31 cellular contexts compared by ENCODE assay signal in the genomic region with DNA sequence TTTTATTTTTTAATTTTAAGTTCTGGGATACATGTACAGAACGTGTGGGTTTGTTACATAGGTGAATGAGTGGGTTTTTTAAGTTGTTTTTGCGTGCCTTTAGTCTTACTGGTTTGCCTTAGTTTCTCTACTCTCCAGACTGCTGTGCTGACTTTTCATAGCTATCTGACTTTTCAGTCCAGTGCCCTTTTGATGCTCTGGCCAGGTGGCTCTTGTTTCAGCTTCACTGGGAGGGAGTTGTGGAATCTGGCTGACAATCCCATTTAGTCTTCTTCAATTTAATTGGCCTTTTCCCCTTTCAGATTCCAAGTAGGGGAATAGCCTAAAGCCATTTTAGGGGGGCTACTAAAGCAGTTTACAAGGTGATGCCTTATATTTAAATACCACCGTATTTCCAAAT. TPM values are rescaled to one million over a fixed set of nuclear protein-coding genes. Genes with fewer than 3 reads are reported as not detected.
DNase-seq lines count a peak whose midpoint lies in the region; ATAC-seq and TF ChIP-seq lines count a peak whose summit lies in the region.
"Had no signal": no experiment of that assay in that cellular context is flagged by ENCODE, and none has a peak within 500 bp of the region (broad histone marks: within the 10 kb centered on the region; RNA-seq: fewer than 3 reads in every experiment).

No MANE protein-coding gene starts in this region.

- H3K9me3 ChIP-seq in breast epithelium (no peaks in the 10 kb centered on the region), ascending aorta (no peaks in the 10 kb centered on the region), neutrophil (no peaks in the 10 kb centered on the region), thoracic aorta (no peaks in the 10 kb centered on the region)
- H3K9me3 ChIP-seq: BE2C, lower lobe of right lung, Peyer's patch, SJCRH30, upper lobe of left lung had no signal

- H3K36me3 ChIP-seq in breast epithelium (no peaks in the 10 kb centered on the region), ascending aorta (no peaks in the 10 kb centered on the region), neutrophil (no peaks in the 10 kb centered on the region), thoracic aorta (no peaks in the 10 kb centered on the region)
- H3K36me3 ChIP-seq: BE2C, lower lobe of right lung, Peyer's patch had no signal

- H3K27ac ChIP-seq in breast epithelium (peak overlapping the region; percentile 12 to 46), ascending aorta (peak overlapping the region; percentile 37 to 39), neutrophil (peak overlapping the region; percentile 84), thoracic aorta (peak overlapping the region in 1 of 2 donors; percentile 43)
- H3K27ac ChIP-seq: brain microvascular endothelial cell, KMS-11, lower lobe of right lung, SJCRH30 had no signal

- H3K4me1 Mint-ChIP-seq in MCF 10A (ENCODE audit: insufficient read depth, unreplicated experiment) = peaks cover 45% of the 10 kb centered on the region

- no peaks in the 10 kb centered on the region for H3K4me1 ChIP-seq in breast epithelium
- H3K4me1 ChIP-seq in ascending aorta = peaks cover 15 to 75% of the 10 kb centered on the region in 2 donors
- H3K4me1 ChIP-seq in neutrophil (ENCODE audit: control insufficient read depth in 1 of 2, insufficient read depth in 1 of 2, low read depth in 1 of 2, low read length in 1 of 2) = peaks cover 73 to 88% of the 10 kb centered on the region in 2 experiments
- H3K4me1 ChIP-seq in thoracic aorta (ENCODE audit: control insufficient read depth in 1 of 2, low read depth in 2 of 2) = peaks cover 60 to 87% of the 10 kb centered on the region in 2 donors

- POLR2A ChIA-PET in MCF 10A (lab: Yijun Ruan, JAX) = interaction anchor here (0.9 to 1.4 kb wide), 3 partner anchors 12 to 60 kb away, joined by 3 to 5 read pairs (median 5); no protein-coding TSS in a partner anchor

- BruUV-seq in MCF 10A (replicated peaks; lab: Mats Ljungman, UMichigan) = no TSS peak

- H3K27me3 ChIP-seq in breast epithelium (no peaks in the 10 kb centered on the region), ascending aorta (no peaks in the 10 kb centered on the region), neutrophil (no peaks in the 10 kb centered on the region), thoracic aorta (replicated peaks; ENCODE audit: insufficient read depth) (no peaks in the 10 kb centered on the region)
- H3K27me3 ChIP-seq: BE2C, brain microvascular endothelial cell, Peyer's patch, SJCRH30, upper lobe of left lung had no signal

- no peak for TF ChIP-seq CTCF in breast epithelium (IDR thresholded peaks at IDR 0.05)
- TF ChIP-seq CTCF in MCF 10A (IDR thresholded peaks at IDR 0.05; ENCODE audit: unreplicated experiment) = no peak
- TF ChIP-seq CTCF in ascending aorta (IDR thresholded peaks at IDR 0.05) = no peak
- no peak for TF ChIP-seq CTCF in neutrophil (IDR thresholded peaks at IDR 0.05)
- TF ChIP-seq CTCF in thoracic aorta (IDR thresholded peaks at IDR 0.05) = no peak

- H3K27ac Mint-ChIP-seq in MCF 10A (ENCODE audit: low read depth, unreplicated experiment) = no peak overlapping the region
- H3K27ac Mint-ChIP-seq: activated CD4-positive, alpha-beta T cell treated with anti-CD3 and anti-CD28 coated beads for 36 hours; activated naive CD8-positive, alpha-beta T cell treated with anti-CD3 and anti-CD28 coated beads, Interleukin-2, amount 50 U/mL, for 24 hours; activated T-cell treated with anti-CD3 and anti-CD28 coated beads, Interleukin-2, amount 50 U/mL, for 24 hours; effector memory CD8-positive, alpha-beta T cell; stimulated activated naive B cell treated with anti-CD40 and anti-IgM and Interleukin-4, amounts not matched to agents 10 μg/mL and 1 μg/mL and 100 μg/mL, for 72 hours; T-helper 17 cell had no signal

- intact Hi-C loops in breast epithelium (cut with DNase I; ENCODE audit: low total_unique reads) = no loop called here
- intact Hi-C loops in MCF 10A (cut with micrococcal nuclease) = no loop called here
- intact Hi-C loops in ascending aorta (cut with DNase I) = loop anchor here (5.0 kb wide), 1 partner anchor 38 kb away; no protein-coding TSS in a partner anchor

- TF ChIP-seq POLR2A in breast epithelium (IDR thresholded peaks at IDR 0.05) = no peak

- ATAC-seq in thoracic aorta (ENCODE audit: insufficient number of reproducible peaks, low FRiP score, low read depth) = no peak
- ATAC-seq in HG02759 (IDR thresholded peaks at IDR 0.05; ENCODE audit: unreplicated experiment) = no peak
- ATAC-seq in GM18517 (IDR thresholded peaks at IDR 0.05; ENCODE audit: unreplicated experiment) = no peak
- ATAC-seq: activated CD4-positive, alpha-beta T cell treated with anti-CD3 and anti-CD28 coated beads for 36 hours; activated naive CD8-positive, alpha-beta T cell treated with anti-CD3 and anti-CD28 coated beads, Interleukin-2, amount 50 U/mL, for 24 hours; effector memory CD8-positive, alpha-beta T cell; stimulated activated naive B cell treated with anti-CD40 and anti-IgM and Interleukin-4, amounts not matched to agents 10 μg/mL and 1 μg/mL and 100 μg/mL, for 72 hours; T-helper 17 cell had no signal

- H3K4me3 Mint-ChIP-seq in MCF 10A (ENCODE audit: unreplicated experiment) = no peak overlapping the region
- H3K4me3 Mint-ChIP-seq: activated CD4-positive, alpha-beta T cell treated with anti-CD3 and anti-CD28 coated beads for 36 hours; activated naive CD8-positive, alpha-beta T cell treated with anti-CD3 and anti-CD28 coated beads, Interleukin-2, amount 50 U/mL, for 24 hours; activated T-cell treated with anti-CD3 and anti-CD28 coated beads, Interleukin-2, amount 50 U/mL, for 24 hours; effector memory CD8-positive, alpha-beta T cell; stimulated activated naive B cell treated with anti-CD40 and anti-IgM and Interleukin-4, amounts not matched to agents 10 μg/mL and 1 μg/mL and 100 μg/mL, for 72 hours; T-helper 17 cell had no signal

- no peaks in the 10 kb centered on the region for H3K9me3 Mint-ChIP-seq in MCF 10A (ENCODE audit: unreplicated experiment)
- H3K9me3 Mint-ChIP-seq: activated naive CD8-positive, alpha-beta T cell treated with anti-CD3 and anti-CD28 coated beads, Interleukin-2, amount 50 U/mL, for 24 hours; activated T-cell treated with anti-CD3 and anti-CD28 coated beads, Interleukin-2, amount 50 U/mL, for 24 hours; effector memory CD8-positive, alpha-beta T cell; stimulated activated naive B cell treated with anti-CD40 and anti-IgM and Interleukin-4, amounts not matched to agents 10 μg/mL and 1 μg/mL and 100 μg/mL, for 72 hours had no signal

- H3K36me3 Mint-ChIP-seq in MCF 10A (ENCODE audit: insufficient read depth, unreplicated experiment) = peaks cover 32% of the 10 kb centered on the region

- H3K4me3 ChIP-seq in breast epithelium (no peak overlapping the region), ascending aorta (no peak overlapping the region), neutrophil (ENCODE audit: low read depth in 1 of 2, low read length in 1 of 2) (no peak overlapping the region), thoracic aorta (peak overlapping the region; percentile 29)
- H3K4me3 ChIP-seq: lower lobe of right lung, SJCRH30, upper lobe of left lung had no signal

- H3K27me3 Mint-ChIP-seq in MCF 10A (ENCODE audit: insufficient read depth, unreplicated experiment) = no peaks in the 10 kb centered on the region
- H3K27me3 Mint-ChIP-seq: activated CD4-positive, alpha-beta T cell treated with anti-CD3 and anti-CD28 coated beads for 36 hours; activated T-cell treated with anti-CD3 and anti-CD28 coated beads, Interleukin-2, amount 50 U/mL, for 24 hours; effector memory CD8-positive, alpha-beta T cell; T-helper 17 cell had no signal

- CTCF ChIA-PET in MCF 10A (lab: Yijun Ruan, JAX) = interaction anchor here (0.6 kb wide), 1 partner anchor 35 kb away, joined by 3 read pairs; no protein-coding TSS in a partner anchor

- DNase-seq in breast epithelium (ENCODE audit: low spot score in 2 of 2) (no peak), MCF 10A (ENCODE audit: unreplicated experiment) (no peak), ascending aorta (ENCODE audit: low spot score in 2 of 2) (no peak), thoracic aorta (ENCODE audit: low spot score) (no peak), DMS153 treated with DMSO at 0.1 percent for 48 hours (lab: John Stamatoyannopoulos, UW; ENCODE audit: unreplicated experiment) (no peak)
- DNase-seq: 8988T; activated CD4-positive, alpha-beta T cell treated with anti-CD3 and anti-CD28 coated beads for 36 hours; activated gamma-delta T cell treated with Interleukin-2 at 50 U/mL for 16 hours; activated naive CD8-positive, alpha-beta T cell treated with anti-CD3 and anti-CD28 coated beads, Interleukin-2, amount 50 U/mL, for 24 hours; activated T-cell treated with anti-CD3 and anti-CD28 coated beads, Interleukin-2, amount 50 U/mL, for 24 hours; BE2C; brain microvascular endothelial cell; DMS53; effector memory CD8-positive, alpha-beta T cell; foreskin melanocyte; GF-D8; hippocampal formation; lower lobe of right lung; NCI-H1436 treated with DMSO at 0.1 percent for 48 hours; NCI-H510A; nucleus accumbens; Peyer's patch; SJCRH30; stimulated activated CD4-positive, alpha-beta T cell treated with anti-CD3 and anti-CD28 coated beads, Interleukin-4, amount 100 ng/mL, for 24 hours; stimulated activated naive B cell treated with anti-CD40 and anti-IgM and Interleukin-4, amounts not matched to agents 10 μg/mL and 1 μg/mL and 100 μg/mL, for 72 hours; T-helper 17 cell; upper lobe of left lung had no signal

RNA-seq across cellular contexts. Expression of a gene that starts 30.1 kb away (rescaled TPM):
- total RNA-seq in breast epithelium = 100 to 1,000 TPM; 131 to 172 (median 149) TPM
- total RNA-seq in MCF 10A (2022) = 149 TPM in 2 replicates
- 54.9 TPM for total RNA-seq in ascending aorta
- 100 to 1,000 TPM; 113 to 163 TPM for total RNA-seq in thoracic aorta
